9 cellular contexts compared by ENCODE assay signal in the genomic region with DNA sequence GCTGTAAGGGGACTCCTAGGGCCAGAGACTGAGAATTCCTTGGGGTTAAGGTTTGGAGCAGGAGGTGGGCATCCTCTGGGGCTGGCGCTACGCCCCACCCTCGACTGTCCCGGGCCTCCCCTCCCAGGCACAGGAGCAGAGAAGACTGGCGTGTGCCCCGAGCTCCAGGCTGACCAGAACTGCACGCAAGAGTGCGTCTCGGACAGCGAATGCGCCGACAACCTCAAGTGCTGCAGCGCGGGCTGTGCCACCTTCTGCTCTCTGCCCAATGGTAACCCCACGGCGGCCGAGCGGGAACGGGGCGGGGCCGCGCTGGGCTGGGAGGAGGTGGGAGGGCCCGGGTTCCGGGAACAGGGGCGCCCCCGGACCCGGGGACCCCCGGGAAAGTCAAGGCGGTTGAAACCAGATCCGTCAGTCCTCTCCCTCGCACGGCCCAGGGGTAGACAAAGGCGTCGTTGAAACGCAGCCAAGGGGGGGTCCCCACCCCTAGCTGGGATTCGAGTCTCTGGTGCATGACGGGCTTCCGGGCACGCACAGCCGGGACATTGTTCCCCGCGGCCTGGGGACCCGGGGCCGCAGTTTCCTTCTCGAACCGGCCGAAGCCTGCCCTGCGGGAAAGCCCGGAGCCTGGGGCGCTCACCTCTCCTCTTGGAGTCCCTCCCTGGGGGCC. TPM values are rescaled to one million over a fixed set of nuclear protein-coding genes. Genes with fewer than 3 reads are reported as not detected.
DNase-seq lines count a peak whose midpoint lies in the region; ATAC-seq and TF ChIP-seq lines count a peak whose summit lies in the region.
"Had no signal": no experiment of that assay in that cellular context is flagged by ENCODE, and none has a peak within 500 bp of the region (broad histone marks: within the 10 kb centered on the region; RNA-seq: fewer than 3 reads in every experiment).

No MANE protein-coding gene starts in this region.

- peak overlapping the region; percentile 37 for H3K4me3 ChIP-seq in parathyroid adenoma (ENCODE audit: low read depth, low read length)

- CTCF ChIA-PET in activated naive CD4-positive, alpha-beta T cell treated with anti-CD3 and anti-CD28 coated beads, Interleukin-2, amount 10 ng/mL, durations not matched to agents 7 days and 5 days (lab: Charles Lee), result interaction anchor here (0.8 to 1.4 kb wide), 4 partner anchors 96 to 300 kb away, joined by 3 to 4 read pairs (median 3); partner anchors contain the start of gene SYS1

- DNase-seq in activated naive CD4-positive, alpha-beta T cell treated with anti-CD3 and anti-CD28 coated beads, Interleukin-2, amount 10 ng/mL, durations not matched to agents 7 days and 5 days, result no peak
- DNase-seq in activated naive CD4-positive, alpha-beta T cell (lab: John Stamatoyannopoulos, UW), result no peak
- DNase-seq in HT-29 (ENCODE audit: low spot score), result peak; percentile 81
- DNase-seq in activated T-helper 1 cell treated with anti-CD3 and anti-CD28 coated beads, Interleukin-12 subunit alpha, Interleukin-12 subunit beta, Interleukin-2, Interleukin-4 antibody, amounts not matched to agents 30 ng/mL and 10 ng/mL and 1 ng/mL, durations not matched to agents 14 hours and 24 hours and 36 hours (ENCODE audit: low spot score), result no peak
- peak; percentile 43 for DNase-seq in left cardiac atrium
- DNase-seq in AML-193 (lab: John Stamatoyannopoulos, UW), result no peak

- H2AFZ ChIP-seq in parathyroid adenoma, result peak overlapping the region; percentile 95

- no peaks in the 10 kb centered on the region for H3K36me3 ChIP-seq in parathyroid adenoma (ENCODE audit: control insufficient read depth, insufficient read depth, low read length)

- H3K79me2 ChIP-seq in parathyroid adenoma, result no peaks in the 10 kb centered on the region

- H3K36me3 Mint-ChIP-seq in activated naive CD4-positive, alpha-beta T cell treated with anti-CD3 and anti-CD28 coated beads, Interleukin-2, amount 10 ng/mL, durations not matched to agents 7 days and 5 days, result no peaks in the 10 kb centered on the region
- no peaks in the 10 kb centered on the region for H3K36me3 Mint-ChIP-seq in activated T-helper 1 cell treated with anti-CD3 and anti-CD28 coated beads, Interleukin-12 subunit alpha, Interleukin-12 subunit beta, Interleukin-2, Interleukin-4 antibody, amounts not matched to agents 30 ng/mL and 10 ng/mL and 1 ng/mL, durations not matched to agents 14 hours and 24 hours and 36 hours (ENCODE audit: low read depth)

- no peaks in the 10 kb centered on the region for H3K4me1 ChIP-seq in parathyroid adenoma

- H3K9me3 ChIP-seq in parathyroid adenoma (ENCODE audit: control insufficient read depth, low read length), result no peaks in the 10 kb centered on the region

- peak overlapping the region; percentile 90 for H3K4me2 ChIP-seq in parathyroid adenoma (ENCODE audit: low read length)

- H3K27me3 Mint-ChIP-seq in activated naive CD4-positive, alpha-beta T cell treated with anti-CD3 and anti-CD28 coated beads, Interleukin-2, amount 10 ng/mL, durations not matched to agents 7 days and 5 days, result peaks cover 71% of the 10 kb centered on the region
- H3K27me3 Mint-ChIP-seq in activated T-helper 1 cell treated with anti-CD3 and anti-CD28 coated beads, Interleukin-12 subunit alpha, Interleukin-12 subunit beta, Interleukin-2, Interleukin-4 antibody, amounts not matched to agents 30 ng/mL and 10 ng/mL and 1 ng/mL, durations not matched to agents 14 hours and 24 hours and 36 hours (ENCODE audit: insufficient read depth), result peaks cover 69% of the 10 kb centered on the region

- H3K9ac ChIP-seq in parathyroid adenoma, result no peak overlapping the region

- intact Hi-C loops in activated T-helper 1 cell treated with anti-CD3 and anti-CD28 coated beads, Interleukin-12 subunit alpha, Interleukin-12 subunit beta, Interleukin-2, Interleukin-4 antibody, amounts not matched to agents 30 ng/mL and 10 ng/mL and 1 ng/mL, durations not matched to agents 14 hours and 24 hours and 36 hours (cut with micrococcal nuclease), result no loop called here
- intact Hi-C loops in left cardiac atrium (cut with DNase I), result no loop called here

- H3K27ac Mint-ChIP-seq in activated naive CD4-positive, alpha-beta T cell treated with anti-CD3 and anti-CD28 coated beads, Interleukin-2, amount 10 ng/mL, durations not matched to agents 7 days and 5 days, result no peak overlapping the region
- H3K27ac Mint-ChIP-seq in activated T-helper 1 cell treated with anti-CD3 and anti-CD28 coated beads, Interleukin-12 subunit alpha, Interleukin-12 subunit beta, Interleukin-2, Interleukin-4 antibody, amounts not matched to agents 30 ng/mL and 10 ng/mL and 1 ng/mL, durations not matched to agents 14 hours and 24 hours and 36 hours, result no peak overlapping the region

- H3K4me3 Mint-ChIP-seq in activated naive CD4-positive, alpha-beta T cell treated with anti-CD3 and anti-CD28 coated beads, Interleukin-2, amount 10 ng/mL, durations not matched to agents 7 days and 5 days, result peak overlapping the region; percentile 36
- peak overlapping the region; percentile 7 for H3K4me3 Mint-ChIP-seq in activated T-helper 1 cell treated with anti-CD3 and anti-CD28 coated beads, Interleukin-12 subunit alpha, Interleukin-12 subunit beta, Interleukin-2, Interleukin-4 antibody, amounts not matched to agents 30 ng/mL and 10 ng/mL and 1 ng/mL, durations not matched to agents 14 hours and 24 hours and 36 hours

- ATAC-seq in left cardiac atrium (peak; percentile 73 to 94), GM18502 (IDR thresholded peaks at IDR 0.05; ENCODE audit: poor library complexity, unreplicated experiment) (no peak)

- H3K4me1 Mint-ChIP-seq in activated naive CD4-positive, alpha-beta T cell treated with anti-CD3 and anti-CD28 coated beads, Interleukin-2, amount 10 ng/mL, durations not matched to agents 7 days and 5 days, result peaks cover 10% of the 10 kb centered on the region
- peaks cover 4% of the 10 kb centered on the region for H3K4me1 Mint-ChIP-seq in activated T-helper 1 cell treated with anti-CD3 and anti-CD28 coated beads, Interleukin-12 subunit alpha, Interleukin-12 subunit beta, Interleukin-2, Interleukin-4 antibody, amounts not matched to agents 30 ng/mL and 10 ng/mL and 1 ng/mL, durations not matched to agents 14 hours and 24 hours and 36 hours (ENCODE audit: low read depth)

- peak overlapping the region; percentile 72 for H3K27ac ChIP-seq in parathyroid adenoma

- no peaks in the 10 kb centered on the region for H3K9me3 Mint-ChIP-seq in activated naive CD4-positive, alpha-beta T cell treated with anti-CD3 and anti-CD28 coated beads, Interleukin-2, amount 10 ng/mL, durations not matched to agents 7 days and 5 days
- no peaks in the 10 kb centered on the region for H3K9me3 Mint-ChIP-seq in activated T-helper 1 cell treated with anti-CD3 and anti-CD28 coated beads, Interleukin-12 subunit alpha, Interleukin-12 subunit beta, Interleukin-2, Interleukin-4 antibody, amounts not matched to agents 30 ng/mL and 10 ng/mL and 1 ng/mL, durations not matched to agents 14 hours and 24 hours and 36 hours

- no peaks in the 10 kb centered on the region for H3K27me3 ChIP-seq in parathyroid adenoma (ENCODE audit: control insufficient read depth, insufficient read depth, low read length)

- TF ChIP-seq CTCF in parathyroid adenoma (IDR thresholded peaks at IDR 0.05), result no peak

RNA-seq across cellular contexts. Expression of gene WFDC2, which starts 0.8 kb away (rescaled TPM):
- total RNA-seq in HT-29 (2014; rRNA removed; shearing (Covaris generic)), result 17.7 and 21.9 TPM in 2 replicates
- not detected in 2 replicates for total RNA-seq in activated T-helper 1 cell treated with anti-CD3 and anti-CD28 coated beads, Interleukin-12 subunit alpha, Interleukin-12 subunit beta, Interleukin-2, Interleukin-4 antibody, amounts not matched to agents 30 ng/mL and 10 ng/mL and 1 ng/mL, durations not matched to agents 14 hours and 24 hours and 36 hours
- 1 to 10 TPM in 1 of 2 donors, under 1 TPM in 1; 0.52 to 6.9 TPM for total RNA-seq in left cardiac atrium
- total RNA-seq: glomerular endothelial cell had no signal

RNA-seq across cellular contexts. Expression of gene SPINT3, which starts 45.0 kb away (rescaled TPM):
- not detected in 2 replicates for total RNA-seq in HT-29 (2014; rRNA removed; shearing (Covaris generic))
- total RNA-seq in activated T-helper 1 cell treated with anti-CD3 and anti-CD28 coated beads, Interleukin-12 subunit alpha, Interleukin-12 subunit beta, Interleukin-2, Interleukin-4 antibody, amounts not matched to agents 30 ng/mL and 10 ng/mL and 1 ng/mL, durations not matched to agents 14 hours and 24 hours and 36 hours, result not detected in 2 replicates
- not detected for total RNA-seq in left cardiac atrium
- total RNA-seq: glomerular endothelial cell had no signal

RNA-seq across cellular contexts. Expression of gene PIGT, which starts 54.5 kb away (rescaled TPM):
- total RNA-seq in HT-29 (2014; rRNA removed; shearing (Covaris generic)), result 164 and 165 TPM in 2 replicates
- total RNA-seq in activated T-helper 1 cell treated with anti-CD3 and anti-CD28 coated beads, Interleukin-12 subunit alpha, Interleukin-12 subunit beta, Interleukin-2, Interleukin-4 antibody, amounts not matched to agents 30 ng/mL and 10 ng/mL and 1 ng/mL, durations not matched to agents 14 hours and 24 hours and 36 hours, result 89.8 and 90.6 TPM in 2 replicates
- total RNA-seq in left cardiac atrium, result 100 to 1,000 TPM; 104 to 129 TPM

Comparison
In these comparisons a context has a peak if more than half of its experiments do, and no peak if none do; other contexts are left out.
1. DNase-seq: peak in HT-29 (single experiment) and left cardiac atrium (single experiment); none in activated naive CD4-positive, alpha-beta T cell treated with anti-CD3 and anti-CD28 coated beads, Interleukin-2, amount 10 ng/mL, durations not matched to agents 7 days and 5 days (single experiment), activated naive CD4-positive, alpha-beta T cell (0 of 4), activated T-helper 1 cell treated with anti-CD3 and anti-CD28 coated beads, Interleukin-12 subunit alpha, Interleukin-12 subunit beta, Interleukin-2, Interleukin-4 antibody, amounts not matched to agents 30 ng/mL and 10 ng/mL and 1 ng/mL, durations not matched to agents 14 hours and 24 hours and 36 hours (single experiment) and AML-193 (0 of 2).